Comparison of ENCODE assay signal across 11 cellular contexts in genomic region chr1:66372522-66373071, GRCh38.
A peak's percentile ranks its signal among the peaks of the same experiment; 100 is the strongest.
DNase-seq lines count a peak whose midpoint lies in the region; ATAC-seq and TF ChIP-seq lines count a peak whose summit lies in the region.
"Had no signal": no experiment of that assay in that cellular context is flagged by ENCODE, and none has a peak within 500 bp of the region (broad histone marks: within the 10 kb centered on the region; RNA-seq: fewer than 3 reads in every experiment).

No MANE protein-coding gene starts in this region.

- H2BK15ac ChIP-seq in mesendoderm (replicated peaks; ENCODE audit: low read depth), result no peak overlapping the region

- H3K27me3 ChIP-seq in mesendoderm (ENCODE audit: insufficient read depth, low read length, poor library complexity), result no peaks in the 10 kb centered on the region

- H3K9me3 ChIP-seq in OCI-LY7 (ENCODE audit: low read length), result no peaks in the 10 kb centered on the region

- H4K20me1 ChIP-seq in OCI-LY7 (ENCODE audit: insufficient read depth, low read length), result no peaks in the 10 kb centered on the region

- peak overlapping the region; percentile 3 for H3K27ac ChIP-seq in OCI-LY7 (ENCODE audit: low read depth, low read length, poor library complexity, severe bottlenecking)
- H3K27ac ChIP-seq in mesendoderm (ENCODE audit: low read depth, low read length), result no peak overlapping the region

- peak overlapping the region; percentile 21; the same call in 1 of the 2 replicates for H2AFZ ChIP-seq in OCI-LY7 (ENCODE audit: low read length)

- no peak overlapping the region for H3K56ac ChIP-seq in mesendoderm (ENCODE audit: low read length)

- H3K36me3 ChIP-seq in OCI-LY7 (ENCODE audit: insufficient read depth, low read length) (peaks cover 57% of the 10 kb centered on the region), mesendoderm (ENCODE audit: control insufficient read depth, insufficient read depth, low read length) (peaks cover 4% of the 10 kb centered on the region)

- POLR2A ChIA-PET in OCI-LY7 (lab: Charles Lee), result interaction anchor here (0.7 to 1.1 kb wide), 2 partner anchors 31 to 119 kb away, joined by 3 to 5 read pairs; no protein-coding TSS in a partner anchor

- peak overlapping the region; percentile 82 for H3K27ac Mint-ChIP-seq in activated CD8-positive, alpha-beta memory T cell treated with anti-CD3 and anti-CD28 coated beads, Interleukin-2, amount 10 ng/mL, durations not matched to agents 7 days and 5 days
- peak overlapping the region; percentile 76 to 95 for H3K27ac Mint-ChIP-seq in effector memory CD8-positive, alpha-beta T cell
- peak overlapping the region; percentile 88 for H3K27ac Mint-ChIP-seq in stimulated activated memory B cell treated with anti-CD40 and anti-IgM and Interleukin-4, amounts not matched to agents 10 μg/mL and 1 μg/mL and 100 μg/mL, for 72 hours

- no peak overlapping the region for H3K9ac ChIP-seq in mesendoderm (ENCODE audit: low read length)

- no peaks in the 10 kb centered on the region for H3K9me3 Mint-ChIP-seq in activated CD8-positive, alpha-beta memory T cell treated with anti-CD3 and anti-CD28 coated beads, Interleukin-2, amount 10 ng/mL, durations not matched to agents 7 days and 5 days (ENCODE audit: low read depth)
- H3K9me3 Mint-ChIP-seq in effector memory CD8-positive, alpha-beta T cell, result no peaks in the 10 kb centered on the region
- H3K9me3 Mint-ChIP-seq in stimulated activated memory B cell treated with anti-CD40 and anti-IgM and Interleukin-4, amounts not matched to agents 10 μg/mL and 1 μg/mL and 100 μg/mL, for 72 hours, result no peaks in the 10 kb centered on the region

- H3K23ac ChIP-seq in mesendoderm (ENCODE audit: low read length), result no peak overlapping the region

- no peak overlapping the region for H4K8ac ChIP-seq in mesendoderm (ENCODE audit: low read depth, low read length)

- H3K79me2 ChIP-seq in OCI-LY7 (ENCODE audit: insufficient read depth, low read depth, low read length) (no peaks in the 10 kb centered on the region), mesendoderm (ENCODE audit: control insufficient read depth, insufficient read depth, low read length) (no peaks in the 10 kb centered on the region)

- intact Hi-C loops in OCI-LY7 (cut with micrococcal nuclease; ENCODE audit: unreplicated experiment), result no loop called here

- no peak overlapping the region for H3K4me3 ChIP-seq in OCI-LY7 (ENCODE audit: low read depth, low read length, poor library complexity, severe bottlenecking)
- H3K4me3 ChIP-seq in mesendoderm (ENCODE audit: low read length), result no peak overlapping the region

- no peak for TF ChIP-seq CTCF in OCI-LY7 (conservative IDR thresholded peaks at IDR 0.05; ENCODE audit: low read length)

- no peaks in the 10 kb centered on the region for H3K9me2 ChIP-seq in OCI-LY7 (ENCODE audit: insufficient read depth, low read length)

- no peak overlapping the region for H2BK5ac ChIP-seq in mesendoderm (ENCODE audit: low read length)

- H3K4ac ChIP-seq in mesendoderm (ENCODE audit: low read depth, low read length), result no peak overlapping the region

- BruUV-seq in OCI-LY7 (replicated peaks; lab: Mats Ljungman, UMichigan), result no TSS peak

- WGBS in mesendoderm (ENCODE audit: extremely low coverage, insufficient coverage, low lambda C conversion rate), result no CpG with 5 or more reads among the region's 6 CpGs

- H3K4me1 ChIP-seq in OCI-LY7 (ENCODE audit: insufficient read depth, low read length, poor library complexity, severe bottlenecking), result peaks cover 51% of the 10 kb centered on the region
- H3K4me1 ChIP-seq in mesendoderm (ENCODE audit: control insufficient read depth, low read depth, low read length), result no peaks in the 10 kb centered on the region

- no peak for ATAC-seq in activated CD8-positive, alpha-beta memory T cell treated with anti-CD3 and anti-CD28 coated beads, Interleukin-2, amount 10 ng/mL, durations not matched to agents 7 days and 5 days
- ATAC-seq in effector memory CD8-positive, alpha-beta T cell (replicated peaks), result no peak
- ATAC-seq in stimulated activated memory B cell treated with anti-CD40 and anti-IgM and Interleukin-4, amounts not matched to agents 10 μg/mL and 1 μg/mL and 100 μg/mL, for 72 hours, result no peak
- no peak for ATAC-seq in GM19324 (IDR thresholded peaks at IDR 0.05; ENCODE audit: low FRiP score, unreplicated experiment)
- ATAC-seq: activated CD4-positive, CD25-positive, alpha-beta regulatory T cell treated with anti-CD3 and anti-CD28 coated beads, Interleukin-2, amount 50 U/mL, for 24 hours had no signal

- no peaks in the 10 kb centered on the region for H3K27me3 Mint-ChIP-seq in activated CD8-positive, alpha-beta memory T cell treated with anti-CD3 and anti-CD28 coated beads, Interleukin-2, amount 10 ng/mL, durations not matched to agents 7 days and 5 days
- H3K27me3 Mint-ChIP-seq in effector memory CD8-positive, alpha-beta T cell, result no peaks in the 10 kb centered on the region
- no peaks in the 10 kb centered on the region for H3K27me3 Mint-ChIP-seq in stimulated activated memory B cell treated with anti-CD40 and anti-IgM and Interleukin-4, amounts not matched to agents 10 μg/mL and 1 μg/mL and 100 μg/mL, for 72 hours

- CTCF ChIA-PET in activated CD8-positive, alpha-beta memory T cell treated with anti-CD3 and anti-CD28 coated beads, Interleukin-2, amount 10 ng/mL, durations not matched to agents 7 days and 5 days (lab: Charles Lee), result interaction anchor here (1.2 to 1.8 kb wide), 2 partner anchors 40 to 90 kb away, joined by 4 to 5 read pairs; no protein-coding TSS in a partner anchor
- CTCF ChIA-PET in OCI-LY7 (lab: Charles Lee; ENCODE audit: unreplicated experiment), result no interaction called here

- H2AK5ac ChIP-seq in mesendoderm (ENCODE audit: low read length), result no peak overlapping the region

- H3K36me3 Mint-ChIP-seq in activated CD8-positive, alpha-beta memory T cell treated with anti-CD3 and anti-CD28 coated beads, Interleukin-2, amount 10 ng/mL, durations not matched to agents 7 days and 5 days, result peaks cover 59% of the 10 kb centered on the region
- peaks cover 77% of the 10 kb centered on the region for H3K36me3 Mint-ChIP-seq in effector memory CD8-positive, alpha-beta T cell (ENCODE audit: insufficient read depth)
- H3K36me3 Mint-ChIP-seq in stimulated activated memory B cell treated with anti-CD40 and anti-IgM and Interleukin-4, amounts not matched to agents 10 μg/mL and 1 μg/mL and 100 μg/mL, for 72 hours, result peaks cover 55% of the 10 kb centered on the region

- H4K5ac ChIP-seq in mesendoderm (ENCODE audit: low read length), result no peak overlapping the region

- peak overlapping the region; percentile 34; the same call in 1 of the 2 replicates for H3K4me2 ChIP-seq in OCI-LY7 (ENCODE audit: low read length)
- no peak overlapping the region for H3K4me2 ChIP-seq in mesendoderm (ENCODE audit: low read length)

- DNase-seq in activated CD8-positive, alpha-beta memory T cell treated with anti-CD3 and anti-CD28 coated beads, Interleukin-2, amount 10 ng/mL, durations not matched to agents 7 days and 5 days, result no peak
- no peak for DNase-seq in activated CD8-positive, alpha-beta memory T cell treated with anti-CD3 and anti-CD28 coated beads for 24 hours
- DNase-seq in OCI-LY7 (ENCODE audit: low spot score), result peak; percentile 33
- no peak for DNase-seq in effector memory CD8-positive, alpha-beta T cell
- DNase-seq in mesendoderm, result no peak
- no peak for DNase-seq in NCI-H187 (lab: John Stamatoyannopoulos, UW)
- DNase-seq: NCI-H526 treated with DMSO at 0.1 percent for 48 hours, occipital lobe had no signal

- H2BK120ac ChIP-seq in mesendoderm (ENCODE audit: low read depth, low read length), result no peak overlapping the region

- H3K79me1 ChIP-seq in mesendoderm (ENCODE audit: low read length), result no peaks in the 10 kb centered on the region

- peaks cover 66% of the 10 kb centered on the region for H3K4me1 Mint-ChIP-seq in activated CD8-positive, alpha-beta memory T cell treated with anti-CD3 and anti-CD28 coated beads, Interleukin-2, amount 10 ng/mL, durations not matched to agents 7 days and 5 days
- H3K4me1 Mint-ChIP-seq in effector memory CD8-positive, alpha-beta T cell (ENCODE audit: low read depth in 2 of 2), result peaks cover 44 to 52% of the 10 kb centered on the region in 2 donors
- peaks cover 87% of the 10 kb centered on the region for H3K4me1 Mint-ChIP-seq in stimulated activated memory B cell treated with anti-CD40 and anti-IgM and Interleukin-4, amounts not matched to agents 10 μg/mL and 1 μg/mL and 100 μg/mL, for 72 hours

- peak overlapping the region; percentile 20 for H3K4me3 Mint-ChIP-seq in activated CD8-positive, alpha-beta memory T cell treated with anti-CD3 and anti-CD28 coated beads, Interleukin-2, amount 10 ng/mL, durations not matched to agents 7 days and 5 days
- peak overlapping the region; percentile 53 to 65 for H3K4me3 Mint-ChIP-seq in effector memory CD8-positive, alpha-beta T cell
- H3K4me3 Mint-ChIP-seq in stimulated activated memory B cell treated with anti-CD40 and anti-IgM and Interleukin-4, amounts not matched to agents 10 μg/mL and 1 μg/mL and 100 μg/mL, for 72 hours, result peak overlapping the region; percentile 65

- no peak overlapping the region for H3K18ac ChIP-seq in mesendoderm (ENCODE audit: low read length)
